25 cellular contexts compared by ENCODE assay signal in the genomic region with DNA sequence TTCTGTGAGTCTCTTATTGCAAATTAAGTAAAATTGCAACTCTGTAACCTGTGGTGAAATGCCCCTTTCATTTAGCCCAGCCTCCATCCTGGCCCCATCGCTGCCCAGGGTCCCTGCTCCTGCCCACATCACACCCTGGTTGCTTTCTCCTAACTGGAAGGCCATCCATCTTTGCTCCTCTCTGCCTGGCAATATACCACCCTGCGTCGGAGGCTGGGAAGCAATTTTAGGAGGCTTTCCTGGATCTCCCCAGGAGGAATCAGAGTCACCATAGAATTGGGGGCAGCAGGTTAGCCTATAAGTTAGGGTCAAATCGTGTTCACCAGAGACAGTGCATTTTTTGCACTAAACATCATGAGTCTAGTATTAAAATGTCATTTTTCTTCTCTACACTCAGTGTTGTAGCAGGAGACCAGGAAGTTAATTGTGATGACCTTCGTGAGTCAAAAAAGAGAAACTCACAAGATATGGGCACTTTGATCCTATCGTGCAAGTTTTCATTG. TPM values are rescaled to one million over a fixed set of nuclear protein-coding genes. Genes with fewer than 3 reads are reported as not detected.
"Had no signal": no experiment of that assay in that cellular context is flagged by ENCODE, and none has a peak within 500 bp of the region (broad histone marks: within the 10 kb centered on the region; RNA-seq: fewer than 3 reads in every experiment).

No MANE protein-coding gene starts in this region.

- FAIRE-seq: kidney, urothelium cell line had no signal

- H3K27ac ChIP-seq: body of pancreas, dorsolateral prefrontal cortex, gastrocnemius medialis, heart left ventricle, prostate gland, right atrium auricular region had no signal

- H3K4me3 ChIP-seq: body of pancreas, dorsolateral prefrontal cortex, gastrocnemius medialis, heart left ventricle, lung, prostate gland, right atrium auricular region had no signal

- H3K36me3 ChIP-seq: gastrocnemius medialis, heart left ventricle, prostate gland, right atrium auricular region had no signal

- ATAC-seq: activated CD8-positive, alpha-beta memory T cell treated with anti-CD3 and anti-CD28 coated beads, Interleukin-2, amount 10 ng/mL, durations not matched to agents 7 days and 5 days; body of pancreas; gastrocnemius medialis; heart left ventricle; left lobe of liver; T-helper 17 cell had no signal

- H3K4me3 Mint-ChIP-seq: activated B cell treated with CpG ODN at 0.5 μM for 24 hours; activated CD4-positive, alpha-beta memory T cell treated with anti-CD3 and anti-CD28 coated beads, Interleukin-2, amount 10 ng/mL, durations not matched to agents 7 days and 5 days; activated CD8-positive, alpha-beta memory T cell treated with anti-CD3 and anti-CD28 coated beads, Interleukin-2, amount 10 ng/mL, durations not matched to agents 7 days and 5 days; activated naive CD8-positive, alpha-beta T cell treated with anti-CD3 and anti-CD28 coated beads for 36 hours; T-helper 17 cell had no signal

- H3K4me1 Mint-ChIP-seq: T-helper 17 cell had no signal

- DNase-seq: activated B cell treated with CpG ODN at 0.5 μM for 24 hours; activated CD4-positive, alpha-beta memory T cell treated with anti-CD3 and anti-CD28 coated beads, Interleukin-2, amount 10 ng/mL, durations not matched to agents 7 days and 5 days; activated CD4-positive, alpha-beta T cell treated with anti-CD3 and anti-CD28 coated beads for 48 hours; activated CD8-positive, alpha-beta memory T cell treated with anti-CD3 and anti-CD28 coated beads, Interleukin-2, amount 10 ng/mL, durations not matched to agents 7 days and 5 days; activated naive CD4-positive, alpha-beta T cell; activated naive CD8-positive, alpha-beta T cell treated with anti-CD3 and anti-CD28 coated beads for 36 hours; amygdala; body of pancreas; dorsolateral prefrontal cortex; gastrocnemius medialis; heart left ventricle; kidney; stimulated activated CD4-positive, alpha-beta T cell treated with anti-CD3 and anti-CD28 coated beads, Interleukin-12 subunit alpha, Interleukin-12 subunit beta, amount 100 ng/mL, for 4 hours; stimulated activated CD4-positive, alpha-beta T cell treated with anti-CD3 and anti-CD28 coated beads, Interleukin-1b, Interleukin-23, amount 100 ng/mL, for 48 hours; stimulated activated CD8-positive, alpha-beta memory T cell treated with anti-CD3 and anti-CD28 coated beads, Interleukin-4, amount 100 ng/mL, for 48 hours; stimulated activated naive CD4-positive, alpha-beta T cell; T-helper 17 cell had no signal

- H3K4me1 ChIP-seq: gastrocnemius medialis, prostate gland had no signal

- H3K9me3 ChIP-seq: body of pancreas, gastrocnemius medialis, prostate gland, right atrium auricular region had no signal

- H3K27ac Mint-ChIP-seq: activated B cell treated with CpG ODN at 0.5 μM for 24 hours; activated CD4-positive, alpha-beta memory T cell treated with anti-CD3 and anti-CD28 coated beads, Interleukin-2, amount 10 ng/mL, durations not matched to agents 7 days and 5 days; activated CD8-positive, alpha-beta memory T cell treated with anti-CD3 and anti-CD28 coated beads, Interleukin-2, amount 10 ng/mL, durations not matched to agents 7 days and 5 days; activated naive CD8-positive, alpha-beta T cell treated with anti-CD3 and anti-CD28 coated beads for 36 hours; T-helper 17 cell had no signal

- H3K27me3 ChIP-seq: body of pancreas, gastrocnemius medialis, heart left ventricle, right atrium auricular region had no signal

- H3K36me3 Mint-ChIP-seq: activated naive CD8-positive, alpha-beta T cell treated with anti-CD3 and anti-CD28 coated beads for 36 hours had no signal

RNA-seq across cellular contexts. Expression of gene TXNDC2, which starts 14.5 kb away (rescaled TPM):
- total RNA-seq: activated CD8-positive, alpha-beta memory T cell treated with anti-CD3 and anti-CD28 coated beads, Interleukin-2, amount 10 ng/mL, durations not matched to agents 7 days and 5 days; activated naive CD8-positive, alpha-beta T cell treated with anti-CD3 and anti-CD28 coated beads for 36 hours; body of pancreas; cardiac septum; endodermal cell; epithelial cell of proximal tubule; gastrocnemius medialis; heart left ventricle; left lobe of liver; right atrium auricular region; T-helper 17 cell had no signal
